In the genomic region with DNA sequence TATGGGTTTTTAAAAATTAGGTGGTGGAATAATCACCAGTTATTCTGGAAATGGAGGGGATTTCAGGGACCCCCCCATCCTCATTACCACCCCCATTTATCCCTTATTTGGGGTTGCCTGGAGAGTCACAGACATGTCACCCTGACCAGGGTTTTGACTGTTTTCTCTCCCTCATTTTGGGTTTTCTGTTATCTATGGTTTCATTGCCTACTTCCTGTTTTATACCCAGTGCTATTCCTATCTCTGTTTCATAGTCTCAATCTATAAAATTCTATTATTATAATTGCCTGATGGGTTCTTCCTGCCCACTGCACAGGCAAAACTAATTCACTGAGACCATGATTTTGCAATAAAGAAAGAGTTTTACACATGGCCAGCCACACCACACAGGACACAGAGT, we compare ENCODE assay signal across 32 cellular contexts. TPM values are rescaled to one million over a fixed set of nuclear protein-coding genes. Genes with fewer than 3 reads are reported as not detected.
"Had no signal": no experiment of that assay in that cellular context is flagged by ENCODE, and none has a peak within 500 bp of the region (broad histone marks: within the 10 kb centered on the region; RNA-seq: fewer than 3 reads in every experiment).

No MANE protein-coding gene starts in this region.

- H3K9ac ChIP-seq: parathyroid adenoma had no signal

- H2AFZ ChIP-seq: parathyroid adenoma had no signal

- H3K27ac Mint-ChIP-seq: naive thymus-derived CD4-positive, alpha-beta T cell; natural killer cell; nephron; progenitor cell of endocrine pancreas; stimulated activated memory B cell treated with anti-CD40 and anti-IgM and Interleukin-4, amounts not matched to agents 10 μg/mL and 1 μg/mL and 100 μg/mL, for 72 hours; stimulated activated naive CD8-positive, alpha-beta T cell treated with anti-CD3 and anti-CD28 coated beads, Interleukin-15, amount 100 ng/mL, for 72 hours; type B pancreatic cell had no signal

- H3K79me2 ChIP-seq: parathyroid adenoma had no signal

- DNase-seq: naive thymus-derived CD4-positive, alpha-beta T cell; natural killer cell; occipital lobe; ovary; posterior cingulate gyrus; psoas muscle; right cardiac atrium; right lobe of liver; spleen; stimulated activated CD4-positive, alpha-beta T cell treated with anti-CD3 and anti-CD28 coated beads, Interleukin-12 subunit alpha, Interleukin-12 subunit beta, amount 100 ng/mL, for 4 hours; stimulated activated CD4-positive, alpha-beta T cell treated with anti-CD3 and anti-CD28 coated beads, Interleukin-1b, Interleukin-23, amount 100 ng/mL, for 48 hours; stimulated activated CD4-positive, alpha-beta T cell treated with anti-CD3 and anti-CD28 coated beads, Interleukin-4, amount 100 ng/mL, for 1 hour; stimulated activated CD4-positive, alpha-beta T cell treated with anti-CD3 and anti-CD28 coated beads, Interleukin-4, amount 100 ng/mL, for 4 hours; stimulated activated CD8-positive, alpha-beta memory T cell treated with anti-CD3 and anti-CD28 coated beads, Interleukin-4, amount 100 ng/mL, for 48 hours; stimulated activated naive CD4-positive, alpha-beta T cell; stimulated activated naive CD8-positive, alpha-beta T cell treated with anti-CD3 and anti-CD28 coated beads, Interleukin-15, amount 100 ng/mL, for 72 hours; stimulated activated naive CD8-positive, alpha-beta T cell treated with anti-CD3 and anti-CD28 coated beads, Interleukin-15, Interleukin-2, amounts not matched to agents 100 U/mL and 50 U/mL, for 24 hours; substantia nigra; testis; tibial artery; transverse colon; upper lobe of right lung; uterus had no signal

- H3K27ac ChIP-seq: ovary, parathyroid adenoma, psoas muscle, right lobe of liver, skin epidermis, spleen, suprapubic skin, testis, tibial artery, transverse colon, upper lobe of right lung, uterus had no signal

- H3K4me1 ChIP-seq: parathyroid adenoma, psoas muscle, right lobe of liver, spleen, suprapubic skin, testis, tibial artery, transverse colon, upper lobe of right lung, uterus had no signal

- H3K4me2 ChIP-seq: smooth muscle cell had no signal

- ATAC-seq: naive thymus-derived CD4-positive, alpha-beta T cell; natural killer cell; psoas muscle; right cardiac atrium; right lobe of liver; stimulated activated memory B cell treated with anti-CD40 and anti-IgM and Interleukin-4, amounts not matched to agents 10 μg/mL and 1 μg/mL and 100 μg/mL, for 72 hours; stimulated activated naive CD8-positive, alpha-beta T cell treated with anti-CD3 and anti-CD28 coated beads, Interleukin-15, amount 100 ng/mL, for 72 hours; stimulated activated naive CD8-positive, alpha-beta T cell treated with anti-CD3 and anti-CD28 coated beads, Interleukin-15, Interleukin-2, amounts not matched to agents 100 U/mL and 50 U/mL, for 24 hours; upper lobe of right lung had no signal

- H3K27me3 ChIP-seq: ovary, right lobe of liver, spleen, suprapubic skin, testis, tibial artery, transverse colon, upper lobe of right lung, uterus had no signal

- H3K9me3 Mint-ChIP-seq: natural killer cell, type B pancreatic cell had no signal

- H3K27me3 Mint-ChIP-seq: progenitor cell of endocrine pancreas; stimulated activated memory B cell treated with anti-CD40 and anti-IgM and Interleukin-4, amounts not matched to agents 10 μg/mL and 1 μg/mL and 100 μg/mL, for 72 hours; type B pancreatic cell had no signal

- H3K4me3 Mint-ChIP-seq: naive thymus-derived CD4-positive, alpha-beta T cell; natural killer cell; nephron; neural crest cell; stimulated activated memory B cell treated with anti-CD40 and anti-IgM and Interleukin-4, amounts not matched to agents 10 μg/mL and 1 μg/mL and 100 μg/mL, for 72 hours; stimulated activated naive CD8-positive, alpha-beta T cell treated with anti-CD3 and anti-CD28 coated beads, Interleukin-15, amount 100 ng/mL, for 72 hours; type B pancreatic cell had no signal

- H3K4me1 Mint-ChIP-seq: naive thymus-derived CD4-positive, alpha-beta T cell; natural killer cell; stimulated activated memory B cell treated with anti-CD40 and anti-IgM and Interleukin-4, amounts not matched to agents 10 μg/mL and 1 μg/mL and 100 μg/mL, for 72 hours; stimulated activated naive CD8-positive, alpha-beta T cell treated with anti-CD3 and anti-CD28 coated beads, Interleukin-15, amount 100 ng/mL, for 72 hours had no signal

- H3K4me3 ChIP-seq: ovary, psoas muscle, right lobe of liver, skin epidermis, smooth muscle cell, spleen, suprapubic skin, testis, tibial artery, transverse colon, upper lobe of right lung, uterus had no signal

- H3K9me3 ChIP-seq: ovary, right lobe of liver, suprapubic skin, testis, transverse colon, upper lobe of right lung, uterus had no signal

- H3K36me3 ChIP-seq: ovary, right lobe of liver, spleen, suprapubic skin, tibial artery, transverse colon, upper lobe of right lung, uterus had no signal

- H3K36me3 Mint-ChIP-seq: naive thymus-derived CD4-positive, alpha-beta T cell; natural killer cell; stimulated activated memory B cell treated with anti-CD40 and anti-IgM and Interleukin-4, amounts not matched to agents 10 μg/mL and 1 μg/mL and 100 μg/mL, for 72 hours; type B pancreatic cell had no signal

RNA-seq across cellular contexts. Expression of gene STK31, which starts 45.9 kb away (rescaled TPM):
- total RNA-seq: smooth muscle cell had no signal
- polyA plus RNA-seq: smooth muscle cell had no signal
